ENCODE assay signal across 13 cellular contexts in the genomic region with DNA sequence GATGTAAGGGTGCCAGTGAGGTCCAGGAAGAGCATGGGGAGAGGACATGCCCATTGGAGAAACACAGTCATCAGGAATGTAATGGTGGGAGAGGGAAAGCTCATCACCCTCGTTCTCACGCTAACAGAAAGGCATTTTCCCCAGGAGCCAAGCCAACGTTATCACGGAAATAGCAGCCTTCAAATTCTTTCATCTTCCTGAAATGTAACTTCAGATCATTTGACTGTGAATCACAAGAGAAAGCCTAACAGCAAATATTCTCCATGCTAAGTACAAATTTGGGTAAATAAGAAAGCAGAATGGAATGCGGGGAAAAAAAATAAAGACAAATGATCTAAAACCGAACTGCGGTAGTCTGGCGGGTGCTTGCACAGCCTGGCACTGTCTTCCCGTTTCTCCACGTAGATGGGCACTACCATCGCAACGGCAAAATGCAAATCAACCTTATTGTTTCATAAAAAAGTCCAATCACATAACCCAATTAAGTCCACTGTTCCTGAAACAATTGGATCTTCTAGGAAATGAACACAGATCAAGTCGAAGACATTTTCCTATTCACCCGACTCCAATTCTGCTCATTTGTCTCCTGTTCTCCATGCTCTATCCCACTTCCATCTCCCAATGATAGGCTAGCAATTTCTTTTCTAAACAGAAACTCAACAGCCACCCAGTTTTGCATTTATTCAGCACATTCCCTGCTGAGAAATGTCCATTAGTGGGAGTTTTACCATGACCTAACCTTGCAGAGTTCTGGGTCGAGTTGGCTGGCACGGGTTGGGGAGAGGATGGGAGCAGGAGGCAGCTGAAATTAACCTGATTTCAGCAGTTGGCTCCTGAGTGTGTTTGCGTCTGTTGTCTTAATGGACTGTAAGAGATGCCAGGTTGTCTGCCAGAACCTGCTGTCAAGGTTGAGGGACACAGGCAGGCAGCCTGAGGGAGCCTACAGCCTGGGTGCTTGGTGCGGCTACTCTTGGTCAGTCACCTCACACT.
A peak's percentile ranks its signal among the peaks of the same experiment; 100 is the strongest.
DNase-seq lines count a peak whose midpoint lies in the region; ATAC-seq, FAIRE-seq and TF ChIP-seq lines count a peak whose summit lies in the region.
"Had no signal": no experiment of that assay in that cellular context is flagged by ENCODE, and none has a peak within 500 bp of the region (broad histone marks: within the 10 kb centered on the region; RNA-seq: fewer than 3 reads in every experiment).

No MANE protein-coding gene starts in this region.

- H3K4me2 ChIP-seq in MM.1S (ENCODE audit: low read depth, low read length) = no peak overlapping the region

- H3K36me3 ChIP-seq in MM.1S (replicated peaks; ENCODE audit: insufficient read depth, low read length) = no peaks in the 10 kb centered on the region

- FAIRE-seq in G401.6 (lab: Jason Lieb, UNC) = peak; percentile 100
- FAIRE-seq: TTC549 had no signal

- H3K27me3 ChIP-seq in MM.1S (replicated peaks; ENCODE audit: insufficient read depth, low read length) = no peaks in the 10 kb centered on the region

- no peaks in the 10 kb centered on the region for H3K36me3 Mint-ChIP-seq in activated naive CD4-positive, alpha-beta T cell treated with anti-CD3 and anti-CD28 coated beads for 36 hours (ENCODE audit: low read depth)

- peaks cover 10% of the 10 kb centered on the region for H3F3A ChIP-seq in MM.1S (ENCODE audit: insufficient read depth, low read length)

- DNase-seq in fibroblast of mammary gland (ENCODE audit: low read depth) (peak; percentile 60), renal cortical epithelial cell (ENCODE audit: low read depth) (peak; percentile 64), AML-193 (lab: John Stamatoyannopoulos, UW) (no peak), MM.1S (no peak)
- no peak for DNase-seq in activated naive CD4-positive, alpha-beta T cell treated with anti-CD3 and anti-CD28 coated beads for 36 hours
- DNase-seq in activated effector memory CD4-positive, alpha-beta T cell treated with anti-CD3 and anti-CD28 coated beads, Interleukin-2, amount 50 U/mL, for 16 hours = no peak
- DNase-seq: activated T-cell treated with anti-CD3 and anti-CD28 coated beads, Interleukin-2, amount 50 U/mL, for 1 hour; effector CD8-positive, alpha-beta T cell; stimulated activated CD4-positive, alpha-beta T cell treated with anti-CD3 and anti-CD28 coated beads, Interleukin-15, amount 100 ng/mL, for 24 hours; stimulated activated naive CD4-positive, alpha-beta T cell treated with Interleukin-2 at 50 U/mL for 16 hours had no signal

- H3K27ac ChIP-seq in MM.1S (ENCODE audit: low read length) = no peak overlapping the region

- H3K4me3 Mint-ChIP-seq in activated naive CD4-positive, alpha-beta T cell treated with anti-CD3 and anti-CD28 coated beads for 36 hours = no peak overlapping the region

- H3K9ac ChIP-seq in MM.1S (ENCODE audit: low read length) = no peak overlapping the region

- no peak overlapping the region for H3K27ac Mint-ChIP-seq in activated naive CD4-positive, alpha-beta T cell treated with anti-CD3 and anti-CD28 coated beads for 36 hours

- H4K20me1 ChIP-seq in MM.1S (ENCODE audit: insufficient read depth, low read length) = no peaks in the 10 kb centered on the region

- no peak for TF ChIP-seq CTCF in fibroblast of mammary gland (conservative IDR thresholded peaks at IDR 0.05; ENCODE audit: control insufficient read depth, insufficient read depth, low read depth, low read length)
- no peak for TF ChIP-seq CTCF in MM.1S (IDR thresholded peaks at IDR 0.05; ENCODE audit: low read length)

- intact Hi-C loops in activated naive CD4-positive, alpha-beta T cell treated with anti-CD3 and anti-CD28 coated beads for 36 hours (cut with micrococcal nuclease) = no loop called here

- H3K4me1 ChIP-seq in MM.1S (ENCODE audit: low read length) = peaks cover 25% of the 10 kb centered on the region

- no peaks in the 10 kb centered on the region for H3K9me3 ChIP-seq in MM.1S (replicated peaks; ENCODE audit: insufficient read depth, low read length)

- H3K9me3 Mint-ChIP-seq in activated naive CD4-positive, alpha-beta T cell treated with anti-CD3 and anti-CD28 coated beads for 36 hours = peaks cover 11% of the 10 kb centered on the region

- CTCF ChIA-PET in activated naive CD4-positive, alpha-beta T cell treated with anti-CD3 and anti-CD28 coated beads for 36 hours (lab: Charles Lee) = no interaction called here

- peaks cover 21% of the 10 kb centered on the region for H3K4me1 Mint-ChIP-seq in activated naive CD4-positive, alpha-beta T cell treated with anti-CD3 and anti-CD28 coated beads for 36 hours (ENCODE audit: low read depth)

- peak; percentile 45 for ATAC-seq in SK-N-SH treated with all-trans-retinoic acid at 6 μM for 48 hours

- H2AFZ ChIP-seq in MM.1S (ENCODE audit: low read length) = no peak overlapping the region

- H3K4me3 ChIP-seq in fibroblast of mammary gland (ENCODE audit: control insufficient read depth, low read depth, low read length) (no peak overlapping the region), MM.1S (ENCODE audit: low read length) (no peak overlapping the region)

- H3K9me2 ChIP-seq in MM.1S (replicated peaks; ENCODE audit: insufficient read depth, low read length) = no peaks in the 10 kb centered on the region

- H3K27me3 Mint-ChIP-seq in activated naive CD4-positive, alpha-beta T cell treated with anti-CD3 and anti-CD28 coated beads for 36 hours (ENCODE audit: low read depth) = peaks cover 26% of the 10 kb centered on the region

- H3K79me2 ChIP-seq in MM.1S (ENCODE audit: low read length) = no peaks in the 10 kb centered on the region

TF ChIP-seq in SK-N-SH treated with all-trans-retinoic acid at 6 μM for 48 hours, 23 proteins besides CTCF, POLR2A, EP300 and RAD21:
- TF ChIP-seq RARB (CRISPR knock-in tag; IDR thresholded peaks at IDR 0.05) = no peak
- 0 out of 2 replicates have a peak, but pooled peaks have one; percentile 26 for TF ChIP-seq ISL1 (CRISPR knock-in tag; IDR thresholded peaks at IDR 0.05)

Comparison
In these comparisons a context has a peak if more than half of its experiments do, and no peak if none do; other contexts are left out.
1. DNase-seq: peak in fibroblast of mammary gland (single experiment) and renal cortical epithelial cell (single experiment); none in activated naive CD4-positive, alpha-beta T cell treated with anti-CD3 and anti-CD28 coated beads for 36 hours (single experiment), AML-193 (0 of 2), MM.1S (single experiment) and activated effector memory CD4-positive, alpha-beta T cell treated with anti-CD3 and anti-CD28 coated beads, Interleukin-2, amount 50 U/mL, for 16 hours (single experiment).